ENCODE assay signal across 8 cellular contexts in the genomic region with DNA sequence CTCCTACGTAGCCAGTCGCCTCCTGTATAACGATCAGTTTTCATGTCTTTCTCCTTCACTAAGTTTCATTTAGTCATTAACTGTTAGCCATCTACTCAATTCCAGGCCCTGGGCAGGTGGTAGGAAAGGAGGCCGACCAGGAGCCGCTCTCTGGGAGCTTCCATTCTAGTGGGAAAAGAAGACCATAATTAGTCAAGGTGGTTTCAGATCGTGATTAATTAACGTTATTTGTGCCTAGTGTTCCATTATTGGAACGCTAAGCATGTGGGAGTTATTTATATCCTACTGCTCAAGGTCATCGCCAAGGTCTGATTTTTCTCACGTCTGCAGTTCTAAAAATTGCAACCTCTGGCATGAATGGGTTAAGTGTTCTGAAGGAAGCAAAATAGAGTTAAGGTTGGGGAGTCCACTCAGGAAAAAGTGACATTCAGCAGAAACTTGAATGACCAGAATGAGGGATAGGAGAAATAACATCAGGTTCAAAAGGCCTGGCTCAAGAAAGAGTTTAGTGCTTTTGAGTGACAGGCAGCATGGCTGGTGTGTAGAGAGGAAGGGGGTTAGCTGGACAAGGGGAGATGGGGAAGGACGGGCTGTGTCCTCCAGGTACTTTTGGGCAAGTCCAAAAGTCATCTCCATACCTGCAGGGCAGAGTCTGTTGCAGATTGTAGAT. TPM values are rescaled to one million over a fixed set of nuclear protein-coding genes. Genes with fewer than 3 reads are reported as not detected.
DNase-seq lines count a peak whose midpoint lies in the region; ATAC-seq, FAIRE-seq and TF ChIP-seq lines count a peak whose summit lies in the region.

No MANE protein-coding gene starts in this region.

- no peak for TF ChIP-seq POLR2A in sigmoid colon (IDR thresholded peaks at IDR 0.05)

- peak overlapping the region; percentile 86 to 98 (median 94) for H3K27ac ChIP-seq in sigmoid colon

- no peaks in the 10 kb centered on the region for H3K27me3 ChIP-seq in sigmoid colon

- no peaks in the 10 kb centered on the region for H3K9me3 ChIP-seq in sigmoid colon

- H3K4me3 ChIP-seq in fibroblast of pulmonary artery (replicated peaks; ENCODE audit: low read depth, low read length) (peak overlapping the region; percentile 83), sigmoid colon (peak overlapping the region; percentile 75 to 97 (median 86))

- H3K36me3 ChIP-seq in sigmoid colon, result peaks cover 0 to 26% (median 3%) of the 10 kb centered on the region in 4 donors

- peak; percentile 16 for DNase-seq in SW480 (ENCODE audit: low spot score)
- no peak for DNase-seq in fibroblast of pulmonary artery (ENCODE audit: low read depth)
- DNase-seq in sigmoid colon, result no peak
- DNase-seq in amygdala (lab: John Stamatoyannopoulos, UW), result no peak
- no peak for DNase-seq in RCC 7860 (ENCODE audit: low spot score)
- DNase-seq in AG08395 (ENCODE audit: low spot score), result no peak

- 5 to 14% methylated on average over 11 of the region's 11 CpGs for WGBS in sigmoid colon, 2 donors

- peaks cover 0 to 18% (median 15%) of the 10 kb centered on the region in 4 donors for H3K4me1 ChIP-seq in sigmoid colon

- TF ChIP-seq CTCF in fibroblast of pulmonary artery (IDR thresholded peaks at IDR 0.05; ENCODE audit: low read length, missing control alignments) (no peak), sigmoid colon (IDR thresholded peaks at IDR 0.05) (no peak)

- ATAC-seq in GM21367 (IDR thresholded peaks at IDR 0.05; ENCODE audit: unreplicated experiment) (peak; percentile 12), GM21737 (IDR thresholded peaks at IDR 0.05; ENCODE audit: unreplicated experiment) (no peak)

- TF ChIP-seq EP300 in sigmoid colon (IDR thresholded peaks at IDR 0.05), result no peak

- intact Hi-C loops in sigmoid colon (cut with DNase I), result loop anchor here (2.0 to 5.0 kb wide), 3 partner anchors 66 to 177 kb away; partner anchors contain the start of gene B4GALT5

- no peak for FAIRE-seq in RCC 7860 (lab: Jason Lieb, UNC)

RNA-seq across cellular contexts. Expression of gene SLC9A8, which starts 0.8 kb away (rescaled TPM):
- total RNA-seq in sigmoid colon, result 1 to 10 TPM; 4.9 to 8.7 (median 6.0) TPM
- polyA plus RNA-seq in sigmoid colon, result 10 to 100 TPM in 1 of 3 donors, 1 to 10 TPM in 2; 1.8 to 14.7 (median 2.4) TPM
